ENCODE assay signal across 25 cellular contexts in genomic region chr12:5922500-5922899, GRCh38. TPM values are rescaled to one million over a fixed set of nuclear protein-coding genes. Genes with fewer than 3 reads are reported as not detected.
DNase-seq lines count a peak whose midpoint lies in the region; ATAC-seq, FAIRE-seq and TF ChIP-seq lines count a peak whose summit lies in the region.
"Had no signal": no experiment of that assay in that cellular context is flagged by ENCODE, and none has a peak within 500 bp of the region (broad histone marks: within the 10 kb centered on the region; RNA-seq: fewer than 3 reads in every experiment).

No MANE protein-coding gene starts in this region.

- no peak for FAIRE-seq in GM12891 (lab: Jason Lieb, UNC)
- FAIRE-seq: GM12878 had no signal

- 85 to 86% methylated on average over 8 of the region's 8 CpGs for WGBS in sigmoid colon, 2 donors

- H3K36me3 ChIP-seq in WERI-Rb-1, result peaks cover 42% of the 10 kb centered on the region
- H3K36me3 ChIP-seq in sigmoid colon, result no peaks in the 10 kb centered on the region
- H3K36me3 ChIP-seq: BE2C; BLaER1 treated with 17β-estradiol and CSF1 and Interleukin-3, amounts not matched to agents 10 nM and 100 nM had no signal

- H3K9me3 ChIP-seq in WERI-Rb-1 (ENCODE audit: severe bottlenecking), result no peaks in the 10 kb centered on the region
- no peaks in the 10 kb centered on the region for H3K9me3 ChIP-seq in sigmoid colon
- H3K9me3 ChIP-seq: A549; BE2C; BLaER1 treated with 17β-estradiol and CSF1 and Interleukin-3, amounts not matched to agents 10 nM and 100 nM had no signal

- TF ChIP-seq EP300 in sigmoid colon (IDR thresholded peaks at IDR 0.05), result no peak

- H3K27ac ChIP-seq in WERI-Rb-1 (peak overlapping the region; percentile 70), sigmoid colon (no peak overlapping the region)
- H3K27ac ChIP-seq: 22Rv1; A549; BLaER1 treated with 17β-estradiol and CSF1 and Interleukin-3, amounts not matched to agents 10 nM and 100 nM; GM23248 had no signal

- no peaks in the 10 kb centered on the region for H3K4me1 ChIP-seq in sigmoid colon
- H3K4me1 ChIP-seq: A549, BE2C had no signal

- peak; percentile 33 for DNase-seq in activated CD8-positive, alpha-beta memory T cell treated with anti-CD3 and anti-CD28 coated beads for 24 hours
- no peak for DNase-seq in activated CD8-positive, alpha-beta memory T cell treated with anti-CD3 and anti-CD28 coated beads, Interleukin-2, amount 50 U/mL, for 4 hours
- DNase-seq in WERI-Rb-1, result no peak
- peak; percentile 53 for DNase-seq in islet precursor cell
- DNase-seq in sigmoid colon, result peak; percentile 37
- DNase-seq in GM12891 (ENCODE audit: insufficient read length, low spot score), result no peak
- no peak for DNase-seq in A172 (ENCODE audit: low spot score)
- DNase-seq: ACHN; AML-193; BE2C; CD4-positive, alpha-beta T cell; CD8-positive, alpha-beta memory T cell; DMS 273 treated with DMSO at 0.1 percent for 48 hours; DMS79; EL; GDM1; GM23248; H7; HCEC 1CT had no signal

- intact Hi-C loops in sigmoid colon (cut with DNase I), result no loop called here

- H3K27me3 ChIP-seq in WERI-Rb-1 (ENCODE audit: insufficient read depth, low read depth, severe bottlenecking) (no peaks in the 10 kb centered on the region), sigmoid colon (no peaks in the 10 kb centered on the region)
- H3K27me3 ChIP-seq: BLaER1 treated with 17β-estradiol and CSF1 and Interleukin-3, amounts not matched to agents 10 nM and 100 nM had no signal

- TF ChIP-seq POLR2A in sigmoid colon (IDR thresholded peaks at IDR 0.05) (no peak), GM12891 (IDR thresholded peaks at IDR 0.05; ENCODE audit: low read depth, low read length) (no peak)

- H3K4me3 ChIP-seq in WERI-Rb-1 (ENCODE audit: low read depth, low read length) (no peak overlapping the region), sigmoid colon (no peak overlapping the region)
- H3K4me3 ChIP-seq: A549; BLaER1 treated with 17β-estradiol and CSF1 and Interleukin-3, amounts not matched to agents 10 nM and 100 nM; GM12878; GM23248 had no signal

- no peak for TF ChIP-seq CTCF in WERI-Rb-1 (IDR thresholded peaks at IDR 0.05; ENCODE audit: low read depth, low read length)
- TF ChIP-seq CTCF in sigmoid colon (IDR thresholded peaks at IDR 0.05), result no peak

- ATAC-seq in HG03439 (IDR thresholded peaks at IDR 0.05; ENCODE audit: unreplicated experiment), result no peak
- ATAC-seq: A549, GM12878 had no signal

TF ChIP-seq in GM12891, 5 proteins besides CTCF, POLR2A, EP300 and RAD21:
- no peak for TF ChIP-seq PAX5 (IDR thresholded peaks at IDR 0.05; ENCODE audit: insufficient read depth, low read length, severe bottlenecking)
- no peak for TF ChIP-seq SPI1 (IDR thresholded peaks at IDR 0.05; ENCODE audit: low read depth, low read length)
- no peak for TF ChIP-seq POU2F2 (IDR thresholded peaks at IDR 0.05; ENCODE audit: low read depth, low read length)
- TF ChIP-seq TAF1 (IDR thresholded peaks at IDR 0.05; ENCODE audit: low read depth, low read length), result no peak
- TF ChIP-seq POLR2AphosphoS5 (IDR thresholded peaks at IDR 0.05; ENCODE audit: low read depth, low read length), result no peak

RNA-seq across cellular contexts. Expression of gene ANO2, which starts 22.6 kb away (rescaled TPM):
- total RNA-seq in sigmoid colon, result 1 to 10 TPM; 1.4 to 4.3 (median 2.7) TPM
- polyA plus RNA-seq in sigmoid colon, result 1 to 10 TPM in 1 of 3 donors, under 1 TPM in 1, not detected in 1; 0.46 to 1.2 TPM
- polyA plus RNA-seq in GM12891 (2012; ENCODE audit: low read depth, missing spikeins), result not detected
- 2.1 and 2.7 TPM in 2 replicates for total RNA-seq in A172 (2014; rRNA removed; shearing (Covaris generic))
- total RNA-seq: CD4-positive, alpha-beta T cell; CD8-positive, alpha-beta memory T cell; GM12878; GM23248 had no signal
- polyA plus RNA-seq: A549; CD14-positive monocyte; CD8-positive, alpha-beta memory T cell; GM12878; GM23248 had no signal

Comparison
In these comparisons a context has a peak if more than half of its experiments do, and no peak if none do; other contexts are left out.
1. DNase-seq: peak in activated CD8-positive, alpha-beta memory T cell treated with anti-CD3 and anti-CD28 coated beads for 24 hours (single experiment), islet precursor cell (single experiment) and sigmoid colon (single experiment); none in activated CD8-positive, alpha-beta memory T cell treated with anti-CD3 and anti-CD28 coated beads, Interleukin-2, amount 50 U/mL, for 4 hours (single experiment), WERI-Rb-1 (single experiment), GM12891 (single experiment) and A172 (single experiment).